In genomic region chr5:35803221-35803651, GRCh38 we compare ENCODE assay signal across 8 cellular contexts. TPM values are rescaled to one million over a fixed set of nuclear protein-coding genes. Genes with fewer than 3 reads are reported as not detected.
DNase-seq lines count a peak whose midpoint lies in the region; ATAC-seq, FAIRE-seq and TF ChIP-seq lines count a peak whose summit lies in the region.

No MANE protein-coding gene starts in this region.

- H4K20me1 ChIP-seq in osteoblast (ENCODE audit: insufficient read depth, low read length): no peaks in the 10 kb centered on the region

- ATAC-seq in Right ventricle myocardium superior (ENCODE audit: poor library complexity): no peak

- H3K4me3 ChIP-seq in right atrium auricular region (no peak overlapping the region), SK-N-MC (no peak overlapping the region), osteoblast (ENCODE audit: insufficient read depth, low read length) (no peak overlapping the region), small intestine (ENCODE audit: low read depth in 1 of 2, low read length in 2 of 2) (no peak overlapping the region)

- H3K4me1 ChIP-seq in right atrium auricular region (peaks cover 0 to 10% of the 10 kb centered on the region in 2 donors), osteoblast (ENCODE audit: insufficient read depth, low read length) (peaks cover 10% of the 10 kb centered on the region), small intestine (ENCODE audit: control insufficient read depth in 2 of 2, insufficient read depth in 1 of 2, low read depth in 1 of 2, low read length in 1 of 2) (no peaks in the 10 kb centered on the region)

- FAIRE-seq in small intestine (lab: Jason Lieb, UNC): no peak

- H3K4me2 ChIP-seq in osteoblast (ENCODE audit: insufficient read depth, low read length): no peak overlapping the region

- TF ChIP-seq CTCF in right atrium auricular region (IDR thresholded peaks at IDR 0.05) (no peak), osteoblast (IDR thresholded peaks at IDR 0.05; ENCODE audit: extremely low read depth, low read depth, low read length) (no peak)

- no peaks in the 10 kb centered on the region for H3K79me2 ChIP-seq in osteoblast (ENCODE audit: insufficient read depth, low read length)

- peak overlapping the region; percentile 83 for H2AFZ ChIP-seq in osteoblast (ENCODE audit: low read length)

- peak; percentile 42 for DNase-seq in Right ventricle myocardium superior
- no peak for DNase-seq in right atrium auricular region (ENCODE audit: low spot score)
- peak; percentile 34 for DNase-seq in SK-N-MC (ENCODE audit: low read depth, low spot score)
- peak; percentile 63 for DNase-seq in fibroblast of peridontal ligament (ENCODE audit: extremely low read depth)
- DNase-seq in osteoblast (ENCODE audit: insufficient read length, low spot score, missing footprints): peak; percentile 49
- no peak for DNase-seq in small intestine
- DNase-seq in NCI-H345 treated with DMSO at 0.1 percent for 48 hours (lab: John Stamatoyannopoulos, UW; ENCODE audit: unreplicated experiment): no peak
- no peak for DNase-seq in OCI-M1 (lab: John Stamatoyannopoulos, UW)

- WGBS in small intestine, 3 donors: 33 to 43% (median 35%) methylated on average over 3 of the region's 3 CpGs

- H3K27me3 ChIP-seq in right atrium auricular region (no peaks in the 10 kb centered on the region), osteoblast (ENCODE audit: insufficient read depth, low read length) (no peaks in the 10 kb centered on the region), small intestine (ENCODE audit: control insufficient read depth in 2 of 2, insufficient read depth in 2 of 2, low read length in 2 of 2) (no peaks in the 10 kb centered on the region)

- intact Hi-C loops in Right ventricle myocardium superior (cut with DNase I): no loop called here

- no peaks in the 10 kb centered on the region for H3K9me3 ChIP-seq in right atrium auricular region
- H3K9me3 ChIP-seq in SK-N-MC (ENCODE audit: low read depth, low read length): no peaks in the 10 kb centered on the region
- H3K9me3 ChIP-seq in osteoblast (ENCODE audit: low read depth, low read length): no peaks in the 10 kb centered on the region
- H3K9me3 ChIP-seq in small intestine (ENCODE audit: control insufficient read depth, low read depth): no peaks in the 10 kb centered on the region

- H3K27ac ChIP-seq in right atrium auricular region: no peak overlapping the region
- peak overlapping the region; percentile 13; the same call in 1 of the 2 replicates for H3K27ac ChIP-seq in SK-N-MC
- no peak overlapping the region for H3K27ac ChIP-seq in osteoblast (ENCODE audit: low read depth, low read length)
- H3K27ac ChIP-seq in small intestine (ENCODE audit: low read depth in 1 of 2, low read length in 1 of 2): no peak overlapping the region

- H3K9ac ChIP-seq in SK-N-MC (ENCODE audit: insufficient read length): no peak overlapping the region

- H3K36me3 ChIP-seq in right atrium auricular region: no peaks in the 10 kb centered on the region
- no peaks in the 10 kb centered on the region for H3K36me3 ChIP-seq in SK-N-MC (ENCODE audit: insufficient read depth, low read length)
- H3K36me3 ChIP-seq in osteoblast (ENCODE audit: insufficient read depth, low read length): no peaks in the 10 kb centered on the region
- no peaks in the 10 kb centered on the region for H3K36me3 ChIP-seq in small intestine (ENCODE audit: control insufficient read depth in 2 of 2, insufficient read depth in 2 of 2, low read length in 2 of 2)

RNA-seq across cellular contexts. Expression of gene IL7R, which starts 53.5 kb away (rescaled TPM):
- total RNA-seq in Right ventricle myocardium superior: 0.67 TPM
- total RNA-seq in right atrium auricular region: 1 to 10 TPM; 3.1 to 3.2 TPM
- total RNA-seq in osteoblast: 2.2 and 2.7 TPM in 2 replicates
- polyA plus RNA-seq in small intestine: 1 to 10 TPM; 2.9 to 8.0 (median 5.9) TPM

Comparison
In these comparisons a context has a peak if more than half of its experiments do, and no peak if none do; other contexts are left out.
1. DNase-seq: peak in Right ventricle myocardium superior (single experiment), SK-N-MC (single experiment), fibroblast of peridontal ligament (single experiment) and osteoblast (single experiment); none in right atrium auricular region (single experiment), small intestine (single experiment), NCI-H345 treated with DMSO at 0.1 percent for 48 hours (single experiment) and OCI-M1 (single experiment).